23 cellular contexts compared by ENCODE assay signal in genomic region chr17:79036181-79036580, GRCh38. TPM values are rescaled to one million over a fixed set of nuclear protein-coding genes. Genes with fewer than 3 reads are reported as not detected.
A peak's percentile ranks its signal among the peaks of the same experiment; 100 is the strongest.
DNase-seq lines count a peak whose midpoint lies in the region; ATAC-seq, FAIRE-seq and TF ChIP-seq lines count a peak whose summit lies in the region.
"Had no signal": no experiment of that assay in that cellular context is flagged by ENCODE, and none has a peak within 500 bp of the region (broad histone marks: within the 10 kb centered on the region; RNA-seq: fewer than 3 reads in every experiment).

No MANE protein-coding gene starts in this region.

- ATAC-seq in A549 (no peak), foreskin keratinocyte (no peak), GM21529 (IDR thresholded peaks at IDR 0.05; ENCODE audit: unreplicated experiment) (no peak), Right ventricle myocardium superior (ENCODE audit: poor library complexity) (no peak)
- ATAC-seq: activated naive CD4-positive, alpha-beta T cell treated with anti-CD3 and anti-CD28 coated beads, Interleukin-2, amount 50 U/mL, for 72 hours; activated T-helper 17 cell treated with anti-CD3 and anti-CD28 coated beads, Interleukin-2, amount 50 U/mL, for 72 hours; HepG2 had no signal

- CTCF ChIA-PET in A549 (lab: Yijun Ruan, JAX): interaction anchor here (1.1 to 18.2 kb wide), 11 partner anchors 8 to 356 kb away, joined by 3 to 376 read pairs (median 10); partner anchors contain the start of gene CANT1

- TF ChIP-seq RAD21 in A549 (conservative IDR thresholded peaks at IDR 0.05 in 1 of 2, IDR thresholded peaks at IDR 0.05 in 1 of 2): no peak

- TF ChIP-seq CTCF in A549 (IDR thresholded peaks at IDR 0.05) (no peak), WERI-Rb-1 (IDR thresholded peaks at IDR 0.05; ENCODE audit: low read depth, low read length) (no peak), foreskin keratinocyte (conservative IDR thresholded peaks at IDR 0.05) (no peak), sigmoid colon (IDR thresholded peaks at IDR 0.05) (no peak), brain microvascular endothelial cell (IDR thresholded peaks at IDR 0.05; ENCODE audit: low read depth, low read length, missing control alignments) (no peak)

- H3K27me3 ChIP-seq in WERI-Rb-1 (ENCODE audit: insufficient read depth, low read depth, severe bottlenecking) (no peaks in the 10 kb centered on the region), foreskin keratinocyte (no peaks in the 10 kb centered on the region), sigmoid colon (no peaks in the 10 kb centered on the region), brain microvascular endothelial cell (replicated peaks) (no peaks in the 10 kb centered on the region)

- H3K4me3 ChIP-seq in A549 (no peak overlapping the region), WERI-Rb-1 (ENCODE audit: low read depth, low read length) (no peak overlapping the region), sigmoid colon (no peak overlapping the region), brain microvascular endothelial cell (ENCODE audit: low read depth, low read length) (no peak overlapping the region)
- H3K4me3 ChIP-seq: mucosa of descending colon, neural progenitor cell had no signal

- DNase-seq in A549 (ENCODE audit: low read depth in 1 of 2, low spot score in 1 of 2) (no peak), WERI-Rb-1 (no peak), foreskin keratinocyte (no peak), sigmoid colon (peak; percentile 19), brain microvascular endothelial cell (no peak), UCSD-AML1 (lab: John Stamatoyannopoulos, UW; ENCODE audit: unreplicated experiment) (no peak), Right ventricle myocardium superior (no peak)
- DNase-seq: activated B cell treated with CpG ODN at 0.5 μM for 24 hours; activated CD4-positive, alpha-beta T cell treated with anti-CD3 and anti-CD28 coated beads, Interleukin-2, amount 50 U/mL, for 4 hours; activated CD8-positive, alpha-beta memory T cell treated with anti-CD3 and anti-CD28 coated beads, Interleukin-2, amount 50 U/mL, for 4 hours; Caco-2; effector CD8-positive, alpha-beta T cell; GOT3; mucosa of descending colon; NCI-H1105 treated with DMSO at 0.1 percent for 48 hours; NCI-H2107; stimulated activated CD4-positive, alpha-beta T cell treated with anti-CD3 and anti-CD28 coated beads, Interleukin-4, amount 100 ng/mL, for 24 hours; T-helper 9 cell had no signal

- no peaks in the 10 kb centered on the region for H3K36me3 ChIP-seq in WERI-Rb-1
- H3K36me3 ChIP-seq in sigmoid colon: no peaks in the 10 kb centered on the region
- no peaks in the 10 kb centered on the region for H3K36me3 ChIP-seq in brain microvascular endothelial cell (replicated peaks)
- H3K36me3 ChIP-seq: neural progenitor cell had no signal

- no peak for FAIRE-seq in A549 (lab: Jason Lieb, UNC)
- FAIRE-seq: HepG2 had no signal

- intact Hi-C loops in sigmoid colon (cut with DNase I) (no loop called here), Right ventricle myocardium superior (cut with DNase I) (no loop called here)

- H3K4me1 ChIP-seq in A549 (peaks cover 48% of the 10 kb centered on the region), foreskin keratinocyte (peaks cover 36% of the 10 kb centered on the region), sigmoid colon (peaks cover 0 to 26% (median 7%) of the 10 kb centered on the region in 4 donors)
- H3K4me1 ChIP-seq: Caco-2 had no signal

- no peaks in the 10 kb centered on the region for H3K9me3 ChIP-seq in A549
- H3K9me3 ChIP-seq in WERI-Rb-1 (ENCODE audit: severe bottlenecking): no peaks in the 10 kb centered on the region
- H3K9me3 ChIP-seq in sigmoid colon: no peaks in the 10 kb centered on the region
- H3K9me3 ChIP-seq: Caco-2, mucosa of descending colon had no signal

- POLR2A ChIA-PET in A549 (lab: Yijun Ruan, JAX): interaction anchor here (1.0 to 2.0 kb wide), 3 partner anchors 8 to 26 kb away, joined by 3 to 12 read pairs (median 4); partner anchors contain the start of gene CANT1

- in situ Hi-C loops in brain microvascular endothelial cell (cut with HindIII; ENCODE audit: low pct_ligation_motif_present, low sequenced_read_pairs): no loop called here

- no peak for TF ChIP-seq POLR2A in A549 (IDR thresholded peaks at IDR 0.05; ENCODE audit: low read length)
- TF ChIP-seq POLR2A in sigmoid colon (IDR thresholded peaks at IDR 0.05): no peak

- H3K27ac ChIP-seq in A549 (peak overlapping the region; percentile 80 to 89), WERI-Rb-1 (peak overlapping the region; percentile 56), foreskin keratinocyte (peak overlapping the region; percentile 98), sigmoid colon (peak overlapping the region; percentile 13 to 56 (median 36)), brain microvascular endothelial cell (no peak overlapping the region)
- H3K27ac ChIP-seq: neural progenitor cell had no signal

- TF ChIP-seq EP300 in A549 (IDR thresholded peaks at IDR 0.05): no peak
- no peak for TF ChIP-seq EP300 in sigmoid colon (IDR thresholded peaks at IDR 0.05)

- H3K4me2 ChIP-seq in A549: peak overlapping the region; percentile 39

- 90% methylated on average over 6 of the region's 6 CpGs for WGBS in A549 (ENCODE audit: missing lambda C conversion rate)
- WGBS in sigmoid colon, 2 donors: 96% methylated on average over 6 of the region's 6 CpGs

TF ChIP-seq in A549, 52 proteins besides CTCF, POLR2A, EP300 and RAD21 (continues in another document):
- TF ChIP-seq HMGXB4 (CRISPR knock-in tag; IDR thresholded peaks at IDR 0.05; ENCODE audit: borderline replicate concordance): no peak
- no peak for TF ChIP-seq BCL3 (IDR thresholded peaks at IDR 0.05)

RNA-seq across cellular contexts. Expression of gene C1QTNF1, which starts 12.2 kb away (rescaled TPM):
- polyA plus RNA-seq in A549 (2011; rRNA removed) (10.2 and 13.2 TPM in 2 replicates), A549 (2017; fragmentation: RNase III; extraction: RNeasy Plus Mini Kit Qiagen cat#74134 plus additional on column Dnase treatment) (26.1 to 27.8 TPM (median 27.3 TPM) in 3 replicates), foreskin keratinocyte (26.0 and 34.5 TPM in 2 replicates), sigmoid colon (10 to 100 TPM in 1 of 3 donors, 1 to 10 TPM in 2; 1.4 to 34.6 (median 4.8) TPM)
- polyA plus RNA-seq in A549 (2012; cell fraction: cytosol; rRNA removed): 5.2 and 8.3 TPM in 2 replicates
- polyA plus RNA-seq in A549 (2012; cell fraction: nucleus; rRNA removed): 15.4 and 16.1 TPM in 2 replicates
- 12.9 and 13.3 TPM in 2 replicates for polyA minus RNA-seq in A549 (2011; rRNA and poly(A)+ RNA removed)
- total RNA-seq in foreskin keratinocyte (29.5 and 38.9 TPM in 2 replicates), sigmoid colon (10 to 100 TPM; 14.8 to 31.4 (median 26.2) TPM), Right ventricle myocardium superior (143 TPM)
- total RNA-seq: activated B cell treated with CpG ODN at 0.5 μM for 24 hours; activated naive CD4-positive, alpha-beta T cell treated with anti-CD3 and anti-CD28 coated beads, Interleukin-2, amount 50 U/mL, for 72 hours; activated T-helper 17 cell treated with anti-CD3 and anti-CD28 coated beads, Interleukin-2, amount 50 U/mL, for 72 hours had no signal

RNA-seq across cellular contexts. Expression of gene CANT1, which starts 26.6 kb away (rescaled TPM):
- 65.5 and 70.0 TPM in 2 replicates for polyA plus RNA-seq in A549 (2011; rRNA removed)
- polyA plus RNA-seq in A549 (2012; cell fraction: cytosol; rRNA removed): 73.1 and 91.1 TPM in 2 replicates
- polyA plus RNA-seq in A549 (2012; cell fraction: nucleus; rRNA removed): 73.9 and 106 TPM in 2 replicates
- 63.4 to 67.6 TPM (median 66.8 TPM) in 3 replicates for polyA plus RNA-seq in A549 (2017; fragmentation: RNase III; extraction: RNeasy Plus Mini Kit Qiagen cat#74134 plus additional on column Dnase treatment)
- 66.6 and 67.2 TPM in 2 replicates for polyA minus RNA-seq in A549 (2011; rRNA and poly(A)+ RNA removed)
- total RNA-seq in foreskin keratinocyte: 67.2 and 68.5 TPM in 2 replicates
- 48.4 and 49.3 TPM in 2 replicates for polyA plus RNA-seq in foreskin keratinocyte
- total RNA-seq in sigmoid colon: 10 to 100 TPM; 11.1 to 19.1 (median 13.4) TPM
- 100 to 1,000 TPM in 1 of 3 donors, 10 to 100 TPM in 2; 51.1 to 132 (median 60.3) TPM for polyA plus RNA-seq in sigmoid colon
- 29.8 TPM for total RNA-seq in Right ventricle myocardium superior

RNA-seq across cellular contexts. Expression of gene ENGASE, which starts 38.4 kb away (rescaled TPM):
- 11.5 and 13.4 TPM in 2 replicates for polyA plus RNA-seq in A549 (2011; rRNA removed)
- 20.8 and 25.0 TPM in 2 replicates for polyA plus RNA-seq in A549 (2012; cell fraction: cytosol; rRNA removed)
- 232 and 242 TPM in 2 replicates for polyA plus RNA-seq in A549 (2012; cell fraction: nucleus; rRNA removed)
- 33.8 to 41.7 TPM (median 38.0 TPM) in 3 replicates for polyA plus RNA-seq in A549 (2017; fragmentation: RNase III; extraction: RNeasy Plus Mini Kit Qiagen cat#74134 plus additional on column Dnase treatment)
- polyA minus RNA-seq in A549 (2011; rRNA and poly(A)+ RNA removed): 17.5 and 25.8 TPM in 2 replicates
- total RNA-seq in foreskin keratinocyte: 11.2 and 11.7 TPM in 2 replicates
- polyA plus RNA-seq in foreskin keratinocyte: 8.0 and 8.5 TPM in 2 replicates
- total RNA-seq in sigmoid colon: 10 to 100 TPM; 14.3 to 26.3 (median 14.4) TPM
- 10 to 100 TPM in 2 of 3 donors, 1 to 10 TPM in 1; 7.2 to 55.9 (median 10.6) TPM for polyA plus RNA-seq in sigmoid colon
- 29.1 TPM for total RNA-seq in Right ventricle myocardium superior

RNA-seq across cellular contexts. Expression of gene LGALS3BP, which starts 56.5 kb away (rescaled TPM):
- polyA plus RNA-seq in A549 (2011; rRNA removed) (28.3 and 32.3 TPM in 2 replicates), A549 (2017; fragmentation: RNase III; extraction: RNeasy Plus Mini Kit Qiagen cat#74134 plus additional on column Dnase treatment) (59.5 to 66.1 TPM (median 60.0 TPM) in 3 replicates), foreskin keratinocyte (375 and 407 TPM in 2 replicates), sigmoid colon (100 to 1,000 TPM in 2 of 3 donors, 10 to 100 TPM in 1; 92.5 to 415 (median 138) TPM)
- polyA plus RNA-seq in A549 (2012; cell fraction: cytosol; rRNA removed): 21.3 and 28.5 TPM in 2 replicates
- polyA plus RNA-seq in A549 (2012; cell fraction: nucleus; rRNA removed): 104 and 148 TPM in 2 replicates
- 34.3 and 41.5 TPM in 2 replicates for polyA minus RNA-seq in A549 (2011; rRNA and poly(A)+ RNA removed)
- total RNA-seq in foreskin keratinocyte (339 and 389 TPM in 2 replicates), sigmoid colon (100 to 1,000 TPM; 134 to 277 (median 186) TPM), Right ventricle myocardium superior (499 TPM)
